In the genomic region with DNA sequence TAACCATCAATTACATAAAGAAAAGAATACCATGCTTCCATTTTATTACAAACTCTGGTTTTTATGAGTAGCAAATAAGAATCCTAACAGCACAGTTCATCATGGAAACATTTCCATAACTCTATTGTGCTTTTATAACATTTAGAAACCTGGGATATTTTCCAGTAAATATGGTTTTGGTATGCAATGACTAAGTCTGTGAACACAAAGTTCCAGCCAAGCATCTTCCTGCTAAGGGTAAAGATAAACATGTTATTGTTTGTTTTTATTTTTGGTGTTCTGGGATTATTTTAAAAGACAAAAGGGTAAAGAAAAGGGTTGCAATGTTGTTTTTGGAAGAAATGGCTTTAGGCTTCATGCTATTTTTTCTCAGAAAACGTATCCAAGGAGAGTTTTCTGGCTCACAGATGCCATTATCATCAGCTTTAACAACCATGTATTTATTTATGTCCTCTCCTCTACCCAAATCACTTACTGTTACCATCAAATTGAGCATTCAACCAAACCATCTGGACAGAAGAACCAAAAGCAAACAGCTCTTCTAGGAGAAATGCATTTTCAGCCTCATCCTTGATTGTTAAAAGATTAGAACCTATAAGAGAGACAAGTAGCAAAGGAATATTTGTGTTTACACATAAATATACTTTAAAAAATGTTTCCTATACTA, we compare ENCODE assay signal across 15 cellular contexts. TPM values are rescaled to one million over a fixed set of nuclear protein-coding genes. Genes with fewer than 3 reads are reported as not detected.
A peak's percentile ranks its signal among the peaks of the same experiment; 100 is the strongest.
DNase-seq lines count a peak whose midpoint lies in the region; ATAC-seq, FAIRE-seq and TF ChIP-seq lines count a peak whose summit lies in the region.
"Had no signal": no experiment of that assay in that cellular context is flagged by ENCODE, and none has a peak within 500 bp of the region (broad histone marks: within the 10 kb centered on the region; RNA-seq: fewer than 3 reads in every experiment).

No MANE protein-coding gene starts in this region.

- no peaks in the 10 kb centered on the region for H3K79me2 ChIP-seq in HepG2 (ENCODE audit: insufficient read depth, low read length)

- TF ChIP-seq CTCF in liver (IDR thresholded peaks at IDR 0.05; ENCODE audit: low read depth, low read length, missing input control) = no peak
- no peak for TF ChIP-seq CTCF in HepG2 (CRISPR knock-in tag; IDR thresholded peaks at IDR 0.05)

- WGBS in liver = 33% methylated on average over 1 of the region's 1 CpG
- 3% methylated on average over 1 of the region's 1 CpG for WGBS in HepG2 (ENCODE audit: low lambda C conversion rate)
- 0 to 5% methylated on average over 1 of the region's 1 CpG for WGBS in aorta, 2 donors

- no peak for FAIRE-seq in HepG2 (lab: Jason Lieb, UNC)
- FAIRE-seq: frontal cortex, HTR-8/SVneo had no signal

- in situ Hi-C loops in HepG2 (cut with HindIII; ENCODE audit: extremely low pct_ligation_motif_present, low pct_unique_long_range_greater_than_20kb) = no loop called here

- H3K36me3 ChIP-seq in liver (ENCODE audit: control insufficient read depth in 4 of 4, insufficient read depth in 3 of 4, low read depth in 1 of 4, low read length in 3 of 4) = no peaks in the 10 kb centered on the region
- no peaks in the 10 kb centered on the region for H3K36me3 ChIP-seq in HepG2 (replicated peaks in 1 of 2; ENCODE audit: control insufficient read depth in 1 of 2, insufficient read depth in 2 of 2, low read length in 2 of 2)
- H3K36me3 ChIP-seq in aorta (ENCODE audit: control insufficient read depth in 1 of 2, insufficient read depth in 2 of 2, low read length in 1 of 2) = peaks cover 0 to 2% of the 10 kb centered on the region in 2 donors

- H3K27ac ChIP-seq in liver (ENCODE audit: low read depth in 1 of 2, low read length in 2 of 2) (no peak overlapping the region), HepG2 (ENCODE audit: extremely low read length, insufficient read depth, low read length) (no peak overlapping the region), aorta (ENCODE audit: low read depth in 1 of 2, low read length in 2 of 2) (peak overlapping the region in 1 of 2 donors; percentile 95)

- H2AFZ ChIP-seq in HepG2 (ENCODE audit: low read length) = no peak overlapping the region

- TF ChIP-seq RAD21 in liver (IDR thresholded peaks at IDR 0.05) (no peak), HepG2 (CRISPR knock-in tag; IDR thresholded peaks at IDR 0.05) (no peak)

- POLR2A ChIA-PET in HepG2 (lab: Yijun Ruan, JAX) = no interaction called here

- H3K27me3 ChIP-seq in liver (ENCODE audit: control insufficient read depth in 4 of 4, insufficient read depth in 4 of 4, low read length in 3 of 4) = peaks cover 0 to 6% (median 0%) of the 10 kb centered on the region in 4 donors
- no peaks in the 10 kb centered on the region for H3K27me3 ChIP-seq in HepG2 (ENCODE audit: control insufficient read depth in 1 of 2, insufficient read depth in 2 of 2, low read length in 2 of 2)
- no peaks in the 10 kb centered on the region for H3K27me3 ChIP-seq in aorta (ENCODE audit: control insufficient read depth in 1 of 2, insufficient read depth in 2 of 2, low read length in 1 of 2)

- no TSS peak for BruUV-seq in HepG2 (replicated peaks; lab: Mats Ljungman, UMichigan)

- H3K9me3 ChIP-seq in liver (ENCODE audit: control insufficient read depth in 4 of 4, low read length in 3 of 4) = no peaks in the 10 kb centered on the region
- no peaks in the 10 kb centered on the region for H3K9me3 ChIP-seq in HepG2 (ENCODE audit: low read length)
- no peaks in the 10 kb centered on the region for H3K9me3 ChIP-seq in aorta (ENCODE audit: control insufficient read depth, low read length)
- H3K9me3 ChIP-seq: mucosa of descending colon had no signal

- no peak for DNase-seq in HepG2 (ENCODE audit: low spot score)
- DNase-seq in astrocyte of the hippocampus (ENCODE audit: low read depth, low spot score) = peak; percentile 38
- no peak for DNase-seq in left ventricle myocardium superior
- DNase-seq in aorta = no peak
- DNase-seq in SHP77 treated with DMSO at 0.1 percent for 48 hours (lab: John Stamatoyannopoulos, UW) = no peak
- DNase-seq: activated CD4-positive, alpha-beta T cell treated with anti-CD3 and anti-CD28 coated beads for 4 hours; activated naive CD4-positive, alpha-beta T cell treated with anti-CD3 and anti-CD28 coated beads, Interleukin-2, amount 50 U/mL, for 16 hours; AML-193; mucosa of descending colon; NCI-H524 had no signal

- no peak overlapping the region for H3K4me2 ChIP-seq in HepG2 (ENCODE audit: low read depth, low read length)

- H3K4me3 ChIP-seq in liver (ENCODE audit: low read depth in 1 of 3, low read length in 3 of 3) (no peak overlapping the region), HepG2 (replicated peaks in 1 of 3; ENCODE audit: insufficient read depth in 1 of 3, low read depth in 2 of 3, low read length in 3 of 3) (no peak overlapping the region), aorta (ENCODE audit: low read length in 2 of 2) (no peak overlapping the region)
- H3K4me3 ChIP-seq: mucosa of descending colon had no signal

- no peaks in the 10 kb centered on the region for H3K4me1 ChIP-seq in liver (ENCODE audit: control insufficient read depth in 4 of 4, insufficient read depth in 4 of 4, low read length in 3 of 4)
- H3K4me1 ChIP-seq in HepG2 (ENCODE audit: insufficient read depth, low read length) = no peaks in the 10 kb centered on the region
- H3K4me1 ChIP-seq in aorta (ENCODE audit: control insufficient read depth in 1 of 2, insufficient read depth in 2 of 2, low read length in 2 of 2) = peaks cover 0 to 1% of the 10 kb centered on the region in 2 donors

- CTCF ChIA-PET in HepG2 (lab: Yijun Ruan, JAX; ENCODE audit: low intra/inter-chr PET ratio, low total read pairs) = no interaction called here

- no peaks in the 10 kb centered on the region for H4K20me1 ChIP-seq in HepG2 (ENCODE audit: insufficient read depth, low read length)

- H3K9ac ChIP-seq in liver (ENCODE audit: low read depth in 1 of 2, low read length in 2 of 2) (no peak overlapping the region), HepG2 (ENCODE audit: insufficient read depth, low read depth, low read length) (no peak overlapping the region)

- ATAC-seq in HepG2 (no peak), left ventricle myocardium superior (peak; percentile 55), aorta (ENCODE audit: low FRiP score) (peak; percentile 52), GM18909 (IDR thresholded peaks at IDR 0.05; ENCODE audit: poor library complexity, unreplicated experiment) (no peak), GM21447 (IDR thresholded peaks at IDR 0.05; ENCODE audit: unreplicated experiment) (no peak)
- ATAC-seq: mucosa of descending colon had no signal

- TF ChIP-seq POLR2A in HepG2 (IDR thresholded peaks at IDR 0.05; ENCODE audit: insufficient read depth in 1 of 2, low read depth in 2 of 2, low read length in 2 of 2) = no peak

- no peak for TF ChIP-seq EP300 in HepG2 (IDR thresholded peaks at IDR 0.05; ENCODE audit: low read depth in 2 of 2, low read length in 2 of 2)
- TF ChIP-seq EP300 in HepG2 (CRISPR knock-in tag; IDR thresholded peaks at IDR 0.05; ENCODE audit: borderline replicate concordance) = no peak

- intact Hi-C loops in HepG2 (cut with micrococcal nuclease; ENCODE audit: unreplicated experiment) (no loop called here), left ventricle myocardium superior (cut with micrococcal nuclease) (no loop called here), aorta (cut with DNase I) (no loop called here)

TF ChIP-seq in liver, 16 proteins besides CTCF, POLR2A, EP300 and RAD21 (continues in another document):
- peak; percentile 17 for TF ChIP-seq NR2F2 (IDR thresholded peaks at IDR 0.05)

TF ChIP-seq in HepG2, 621 proteins besides CTCF, POLR2A, EP300 and RAD21 (continues in another document):
- TF ChIP-seq ZNF331 (CRISPR knock-in tag; IDR thresholded peaks at IDR 0.05) = no peak
- TF ChIP-seq, protein P1, sequence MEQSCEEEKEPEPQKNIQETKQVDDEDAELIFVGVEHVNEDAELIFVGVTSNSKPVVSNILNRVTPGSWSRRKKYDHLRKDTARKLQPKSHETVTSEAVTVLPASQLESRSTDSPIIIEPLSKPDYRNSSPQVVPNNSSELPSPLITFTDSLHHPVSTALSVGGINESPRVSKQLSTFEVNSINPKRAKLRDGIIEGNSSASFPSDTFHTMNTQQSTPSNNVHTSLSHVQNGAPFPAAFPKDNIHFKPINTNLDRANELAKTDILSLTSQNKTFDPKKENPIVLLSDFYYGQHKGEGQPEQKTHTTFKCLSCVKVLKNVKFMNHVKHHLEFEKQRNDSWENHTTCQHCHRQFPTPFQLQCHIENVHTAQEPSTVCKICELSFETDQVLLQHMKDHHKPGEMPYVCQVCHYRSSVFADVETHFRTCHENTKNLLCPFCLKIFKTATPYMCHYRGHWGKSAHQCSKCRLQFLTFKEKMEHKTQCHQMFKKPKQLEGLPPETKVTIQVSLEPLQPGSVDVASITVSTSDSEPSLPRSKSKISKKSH (CRISPR knock-in tag; IDR thresholded peaks at IDR 0.05; ENCODE audit: borderline replicate concordance) = no peak
- TF ChIP-seq ZNF510 (CRISPR knock-in tag; IDR thresholded peaks at IDR 0.05; ENCODE audit: low read depth) = no peak
- TF ChIP-seq SYNCRIP (IDR thresholded peaks at IDR 0.05; ENCODE audit: insufficient read depth, low read depth, low read length) = no peak

RNA-seq across cellular contexts. Expression of gene LY75, which starts 41.9 kb away (rescaled TPM):
- 1 to 10 TPM; 1.8 to 3.1 TPM for total RNA-seq in liver
- polyA plus RNA-seq in liver = under 1 TPM; 0.44 to 0.72 TPM
- total RNA-seq in HepG2 (2016; rRNA removed; fragmentation: Illumina TruSeq; extraction: Trizol) = not detected in 2 replicates
- total RNA-seq in HepG2 (2016; cell fraction: cytosol; rRNA removed; fragmentation: Illumina TruSeq; extraction: Trizol; ENCODE audit: low read depth) = not detected in 2 replicates
- total RNA-seq in HepG2 (2016; cell fraction: insoluble cytoplasmic fraction; rRNA removed; fragmentation: Illumina TruSeq; extraction: Trizol) = not detected in 2 replicates
- not detected in 2 replicates for total RNA-seq in HepG2 (2016; cell fraction: membrane; rRNA removed; fragmentation: Illumina TruSeq; extraction: Trizol)
- not detected in 2 replicates for total RNA-seq in HepG2 (2016; cell fraction: nucleus; rRNA removed; fragmentation: Illumina TruSeq; extraction: Trizol)
- polyA plus RNA-seq in HepG2 (2011; rRNA removed) = not detected in 2 replicates
- not detected in 2 replicates for polyA plus RNA-seq in HepG2 (2011; cell fraction: cytosol; rRNA removed)
- polyA plus RNA-seq in HepG2 (2011; cell fraction: nucleus; rRNA removed) = not detected in 2 replicates
- polyA plus RNA-seq in HepG2 (2012) = not detected in 2 replicates
- not detected in 2 replicates for polyA plus RNA-seq in HepG2 (2016; cell fraction: cytosol; fragmentation: Illumina TruSeq; extraction: Trizol; ENCODE audit: low read depth)
- not detected in 2 replicates for polyA plus RNA-seq in HepG2 (2016; cell fraction: insoluble cytoplasmic fraction; fragmentation: Illumina TruSeq; extraction: Trizol; ENCODE audit: low read depth)
- polyA plus RNA-seq in HepG2 (2016; cell fraction: membrane; fragmentation: Illumina TruSeq; extraction: Trizol; ENCODE audit: low read depth) = not detected in 2 replicates
- not detected in 2 replicates for polyA plus RNA-seq in HepG2 (2016; cell fraction: nucleus; fragmentation: Illumina TruSeq; extraction: Trizol; ENCODE audit: insufficient read depth, low read depth)
- 0.12 TPM in 1 of 2 replicates, not detected in the other for polyA minus RNA-seq in HepG2 (2011; rRNA and poly(A)+ RNA removed; ENCODE audit: low replicate concordance)
- not detected in 2 replicates for polyA minus RNA-seq in HepG2 (2011; cell fraction: cytosol; rRNA and poly(A)+ RNA removed)
- polyA minus RNA-seq in HepG2 (2011; cell fraction: nucleus; rRNA and poly(A)+ RNA removed) = not detected in 2 replicates
- total RNA-seq in left ventricle myocardium superior = 0.40 TPM
- total RNA-seq in aorta = 10 to 100 TPM in 1 of 2 donors, 1 to 10 TPM in 1; 7.8 to 11.0 TPM
- 1 to 10 TPM; 3.6 to 9.0 TPM for polyA plus RNA-seq in aorta

Comparison
In these comparisons a context has a peak if more than half of its experiments do, and no peak if none do; other contexts are left out.
1. ATAC-seq: peak in left ventricle myocardium superior (single experiment) and aorta (single experiment); none in HepG2 (single experiment), GM18909 (single experiment) and GM21447 (single experiment).